In genomic region chr9:132864277-132864676, GRCh38 we compare ENCODE assay signal across 26 cellular contexts. TPM values are rescaled to one million over a fixed set of nuclear protein-coding genes. Genes with fewer than 3 reads are reported as not detected.
"Had no signal": no experiment of that assay in that cellular context is flagged by ENCODE, and none has a peak within 500 bp of the region (broad histone marks: within the 10 kb centered on the region; RNA-seq: fewer than 3 reads in every experiment).

No MANE protein-coding gene starts in this region.

- H3K9me3 Mint-ChIP-seq: activated B cell treated with CpG ODN at 0.5 μM for 24 hours; activated CD4-positive, alpha-beta memory T cell treated with anti-CD3 and anti-CD28 coated beads for 36 hours; natural killer cell; stimulated activated naive CD8-positive, alpha-beta T cell treated with anti-CD3 and anti-CD28 coated beads, Interleukin-15, Interleukin-2, amounts not matched to agents 100 ng/mL and 50 ng/mL, for 24 hours; T-helper 1 cell treated with Interleukin-12 subunit alpha and Interleukin-12 subunit beta and Interleukin-4 antibody, amounts not matched to agents 30 μg/mL and 1 μg/mL, for 36 hours had no signal

- H3K27ac Mint-ChIP-seq: activated B cell treated with CpG ODN at 0.5 μM for 24 hours; activated CD4-positive, alpha-beta memory T cell treated with anti-CD3 and anti-CD28 coated beads for 36 hours; activated CD8-positive, alpha-beta memory T cell treated with anti-CD3 and anti-CD28 coated beads, Interleukin-2, amount 10 ng/mL, durations not matched to agents 7 days and 5 days; natural killer cell; stimulated activated naive CD8-positive, alpha-beta T cell treated with anti-CD3 and anti-CD28 coated beads, Interleukin-15, Interleukin-2, amounts not matched to agents 100 ng/mL and 50 ng/mL, for 24 hours; T-helper 1 cell treated with Interleukin-12 subunit alpha and Interleukin-12 subunit beta and Interleukin-4 antibody, amounts not matched to agents 30 μg/mL and 1 μg/mL, for 36 hours had no signal

- H3K4me1 Mint-ChIP-seq: activated B cell treated with CpG ODN at 0.5 μM for 24 hours, natural killer cell had no signal

- DNase-seq: activated B cell treated with CpG ODN at 0.5 μM for 24 hours; activated CD4-positive, alpha-beta memory T cell treated with anti-CD3 and anti-CD28 coated beads for 36 hours; activated CD4-positive, alpha-beta T cell treated with anti-CD3 and anti-CD28 coated beads for 4 hours; activated CD8-positive, alpha-beta memory T cell treated with anti-CD3 and anti-CD28 coated beads, Interleukin-2, amount 10 ng/mL, durations not matched to agents 7 days and 5 days; activated naive CD4-positive, alpha-beta T cell; activated T-cell treated with anti-CD3 and anti-CD28 coated beads for 4 hours; anterior cingulate cortex; body of pancreas; dermis blood vessel endothelial cell; effector memory CD4-positive, alpha-beta T cell; head of caudate nucleus; hypothalamus; left ventricle myocardium superior; midbrain; natural killer cell; ovary; spleen; stimulated activated CD4-positive, alpha-beta T cell treated with anti-CD3 and anti-CD28 coated beads, Interleukin-4, amount 100 ng/mL, for 1 hour; T1000; tibial artery; uterus had no signal

- H3K27me3 ChIP-seq: body of pancreas, ovary, spleen, tibial artery, uterus had no signal

- ATAC-seq: activated CD8-positive, alpha-beta memory T cell treated with anti-CD3 and anti-CD28 coated beads, Interleukin-2, amount 10 ng/mL, durations not matched to agents 7 days and 5 days; body of pancreas; left ventricle myocardium superior; natural killer cell had no signal

- H3K27me3 Mint-ChIP-seq: activated B cell treated with CpG ODN at 0.5 μM for 24 hours; stimulated activated naive CD8-positive, alpha-beta T cell treated with anti-CD3 and anti-CD28 coated beads, Interleukin-15, Interleukin-2, amounts not matched to agents 100 ng/mL and 50 ng/mL, for 24 hours had no signal

- H3K36me3 Mint-ChIP-seq: activated CD4-positive, alpha-beta memory T cell treated with anti-CD3 and anti-CD28 coated beads for 36 hours; activated CD8-positive, alpha-beta memory T cell treated with anti-CD3 and anti-CD28 coated beads, Interleukin-2, amount 10 ng/mL, durations not matched to agents 7 days and 5 days; natural killer cell had no signal

- FAIRE-seq: frontal cortex, islet of Langerhans had no signal

- H3K4me1 ChIP-seq: body of pancreas, spleen, tibial artery, uterus had no signal

- H3K9me3 ChIP-seq: body of pancreas, ovary, prostate gland, spleen, tibial artery, uterus had no signal

- H3K4me3 ChIP-seq: body of pancreas, ovary, prostate gland, spleen, tibial artery, uterus had no signal

- H3K4me3 Mint-ChIP-seq: activated B cell treated with CpG ODN at 0.5 μM for 24 hours; activated CD4-positive, alpha-beta memory T cell treated with anti-CD3 and anti-CD28 coated beads for 36 hours; activated CD8-positive, alpha-beta memory T cell treated with anti-CD3 and anti-CD28 coated beads, Interleukin-2, amount 10 ng/mL, durations not matched to agents 7 days and 5 days; natural killer cell; stimulated activated naive CD8-positive, alpha-beta T cell treated with anti-CD3 and anti-CD28 coated beads, Interleukin-15, Interleukin-2, amounts not matched to agents 100 ng/mL and 50 ng/mL, for 24 hours; T-helper 1 cell treated with Interleukin-12 subunit alpha and Interleukin-12 subunit beta and Interleukin-4 antibody, amounts not matched to agents 30 μg/mL and 1 μg/mL, for 36 hours had no signal

- H3K36me3 ChIP-seq: ovary, prostate gland, spleen, tibial artery, uterus had no signal

RNA-seq across cellular contexts. Expression of gene AK8, which starts 13.8 kb away (rescaled TPM):
- total RNA-seq: dermis blood vessel endothelial cell had no signal
